Comparison of ENCODE assay signal across 15 cellular contexts in genomic region chr17:14579716-14580115, GRCh38.
DNase-seq lines count a peak whose midpoint lies in the region; ATAC-seq and TF ChIP-seq lines count a peak whose summit lies in the region.
"Had no signal": no experiment of that assay in that cellular context is flagged by ENCODE, and none has a peak within 500 bp of the region (broad histone marks: within the 10 kb centered on the region; RNA-seq: fewer than 3 reads in every experiment).

No MANE protein-coding gene starts in this region.

- DNase-seq in NT2/D1 (ENCODE audit: low read depth, low spot score) (peak; percentile 16), endodermal cell (peak; percentile 45), psoas muscle (no peak), A172 (ENCODE audit: low spot score) (no peak)
- DNase-seq: AML-193; CD4-positive, alpha-beta T cell; DMS153; DMS79; GDM1; GOT3; H9 had no signal

- no peaks in the 10 kb centered on the region for H3K27me3 ChIP-seq in NT2/D1 (ENCODE audit: insufficient read depth, insufficient read length)
- H3K27me3 ChIP-seq in endodermal cell (ENCODE audit: control insufficient read depth, insufficient read depth, low read length, poor library complexity, severe bottlenecking) = peaks cover 64% of the 10 kb centered on the region
- H3K27me3 ChIP-seq in iPS-20b (ENCODE audit: insufficient read depth, low read length) = no peaks in the 10 kb centered on the region
- no peaks in the 10 kb centered on the region for H3K27me3 ChIP-seq in psoas muscle (ENCODE audit: insufficient read depth in 3 of 3, low read length in 2 of 3)

- H3K4me3 Mint-ChIP-seq in endodermal cell = no peak overlapping the region
- H3K4me3 Mint-ChIP-seq: CD4-positive, alpha-beta T cell; H9 had no signal

- WGBS in endodermal cell (ENCODE audit: insufficient coverage in 1 of 2, insufficient read length in 1 of 2), 2 experiments = 54 to 60% methylated on average over 1 to 2 of the region's 3 CpGs
- 53 to 61% (median 55%) methylated on average over 3 of the region's 3 CpGs for WGBS in psoas muscle, 3 donors

- H3K9me3 ChIP-seq in NT2/D1 (ENCODE audit: insufficient read depth, low read length) (no peaks in the 10 kb centered on the region), endodermal cell (ENCODE audit: control insufficient read depth, low read length) (no peaks in the 10 kb centered on the region), iPS-20b (ENCODE audit: insufficient read depth, low read depth, low read length) (no peaks in the 10 kb centered on the region), psoas muscle (no peaks in the 10 kb centered on the region)
- H3K9me3 ChIP-seq: A549 had no signal

- peaks cover 6% of the 10 kb centered on the region for H3K9me3 Mint-ChIP-seq in endodermal cell
- H3K9me3 Mint-ChIP-seq: CD4-positive, alpha-beta T cell; H9 had no signal

- H3K36me3 ChIP-seq in NT2/D1 (ENCODE audit: insufficient read depth, insufficient read length, low read length) = no peaks in the 10 kb centered on the region
- H3K36me3 ChIP-seq in endodermal cell (ENCODE audit: control insufficient read depth, insufficient read depth, low read length) = no peaks in the 10 kb centered on the region
- H3K36me3 ChIP-seq in iPS-20b (ENCODE audit: insufficient read depth, low read depth, low read length) = no peaks in the 10 kb centered on the region
- no peaks in the 10 kb centered on the region for H3K36me3 ChIP-seq in psoas muscle (ENCODE audit: insufficient read depth in 1 of 2, low read depth in 1 of 2)

- peaks cover 25% of the 10 kb centered on the region for H3K4me1 Mint-ChIP-seq in endodermal cell

- H3K4me3 ChIP-seq in NT2/D1 (ENCODE audit: insufficient read length, low read depth) (no peak overlapping the region), endodermal cell (ENCODE audit: low read length) (no peak overlapping the region), iPS-20b (ENCODE audit: low read length) (no peak overlapping the region), psoas muscle (no peak overlapping the region)
- H3K4me3 ChIP-seq: A549 had no signal

- H3K4me1 ChIP-seq in NT2/D1 (ENCODE audit: insufficient read depth, insufficient read length) (no peaks in the 10 kb centered on the region), endodermal cell (ENCODE audit: control insufficient read depth, insufficient read depth, low read length) (peaks cover 4% of the 10 kb centered on the region), iPS-20b (ENCODE audit: insufficient read depth, low read length) (peaks cover 10% of the 10 kb centered on the region; the same call in 1 of the 2 replicates), psoas muscle (no peaks in the 10 kb centered on the region)
- H3K4me1 ChIP-seq: A549 had no signal

- intact Hi-C loops in psoas muscle (cut with DNase I) = no loop called here

- H3K36me3 Mint-ChIP-seq in endodermal cell (ENCODE audit: low read depth) = no peaks in the 10 kb centered on the region

- H3K27me3 Mint-ChIP-seq in endodermal cell (ENCODE audit: insufficient read depth) = peaks cover 87% of the 10 kb centered on the region
- H3K27me3 Mint-ChIP-seq: CD4-positive, alpha-beta T cell had no signal

- TF ChIP-seq CTCF in endodermal cell (conservative IDR thresholded peaks at IDR 0.05) (no peak), psoas muscle (IDR thresholded peaks at IDR 0.05) (no peak)

- no peak overlapping the region for H3K27ac Mint-ChIP-seq in endodermal cell
- H3K27ac Mint-ChIP-seq: CD4-positive, alpha-beta T cell; H9 had no signal

- H3K9ac ChIP-seq in NT2/D1 (ENCODE audit: insufficient read length, low read depth) = no peak overlapping the region
- H3K9ac ChIP-seq in endodermal cell (ENCODE audit: extremely low read depth, low read length, poor library complexity, severe bottlenecking) = no peak overlapping the region
- H3K9ac ChIP-seq in iPS-20b (ENCODE audit: low read depth, low read length) = 0 out of 2 replicates have a peak overlapping the region, but pooled peaks have one; percentile 7

- ATAC-seq in psoas muscle = no peak
- ATAC-seq in HG02981 (IDR thresholded peaks at IDR 0.05; ENCODE audit: unreplicated experiment) = no peak
- ATAC-seq: A549 had no signal

- H3K27ac ChIP-seq in endodermal cell (ENCODE audit: low read depth, low read length) (no peak overlapping the region), iPS-20b (ENCODE audit: low read length) (no peak overlapping the region), psoas muscle (no peak overlapping the region)
- H3K27ac ChIP-seq: A549, C4-2B had no signal

Comparison
In these comparisons a context has a peak if more than half of its experiments do, and no peak if none do; other contexts are left out.
1. DNase-seq: peak in NT2/D1 (single experiment) and endodermal cell (single experiment); none in psoas muscle (0 of 2) and A172 (single experiment).